In genomic region chr1:245258271-245258920, GRCh38 we compare ENCODE assay signal across 11 cellular contexts.
DNase-seq lines count a peak whose midpoint lies in the region; ATAC-seq and TF ChIP-seq lines count a peak whose summit lies in the region.
"Had no signal": no experiment of that assay in that cellular context is flagged by ENCODE, and none has a peak within 500 bp of the region (broad histone marks: within the 10 kb centered on the region; RNA-seq: fewer than 3 reads in every experiment).

No MANE protein-coding gene starts in this region.

- peak; percentile 84 for ATAC-seq in left lobe of liver
- ATAC-seq in GM19452 (IDR thresholded peaks at IDR 0.05; ENCODE audit: unreplicated experiment) = no peak
- ATAC-seq: activated naive CD4-positive, alpha-beta T cell treated with anti-CD3 and anti-CD28 coated beads, Interleukin-2, amount 50 U/mL, for 72 hours; T-helper 17 cell had no signal

- peaks cover 45% of the 10 kb centered on the region for H3K4me1 ChIP-seq in cardiac muscle cell (ENCODE audit: low read depth)
- H3K4me1 ChIP-seq in left ventricle myocardium inferior = peaks cover 4% of the 10 kb centered on the region

- peak overlapping the region; percentile 68 for H3K27ac ChIP-seq in cardiac muscle cell
- no peak overlapping the region for H3K27ac ChIP-seq in left ventricle myocardium inferior (replicated peaks)
- H3K27ac ChIP-seq in VCaP = peak overlapping the region; percentile 55

- H3K27me3 ChIP-seq in cardiac muscle cell (no peaks in the 10 kb centered on the region), left ventricle myocardium inferior (ENCODE audit: low read depth) (peaks cover 35% of the 10 kb centered on the region)

- intact Hi-C loops in left ventricle myocardium inferior (cut with micrococcal nuclease) = no loop called here

- H3K9me3 ChIP-seq in cardiac muscle cell (ENCODE audit: low read depth) (no peaks in the 10 kb centered on the region), left ventricle myocardium inferior (replicated peaks) (no peaks in the 10 kb centered on the region)

- TF ChIP-seq CTCF in cardiac muscle cell (IDR thresholded peaks at IDR 0.05; ENCODE audit: low read depth, low read length) (no peak), left ventricle myocardium inferior (IDR thresholded peaks at IDR 0.05; ENCODE audit: borderline replicate concordance) (no peak), VCaP (conservative IDR thresholded peaks at IDR 0.05) (no peak)

- peaks cover 4% of the 10 kb centered on the region for H3K36me3 ChIP-seq in cardiac muscle cell
- H3K36me3 ChIP-seq in left ventricle myocardium inferior = no peaks in the 10 kb centered on the region

- DNase-seq in cardiac muscle cell (ENCODE audit: low read depth in 1 of 2, low spot score in 1 of 2) (no peak), left ventricle myocardium inferior (no peak), left lobe of liver (ENCODE audit: low spot score) (no peak), cortex of kidney (lab: John Stamatoyannopoulos, UW) (no peak), islet precursor cell (no peak)
- DNase-seq in stimulated activated CD4-positive, alpha-beta T cell treated with anti-CD3 and anti-CD28 coated beads, Interleukin-12 subunit alpha, Interleukin-12 subunit beta, amount 100 ng/mL, for 4 hours = no peak
- DNase-seq: NCI-H82, T-helper 17 cell had no signal

- H3K4me3 ChIP-seq in cardiac muscle cell (no peak overlapping the region), left ventricle myocardium inferior (no peak overlapping the region)
